Comparison of ENCODE assay signal across 8 cellular contexts in genomic region chr22:40654522-40655167, GRCh38. TPM values are rescaled to one million over a fixed set of nuclear protein-coding genes. Genes with fewer than 3 reads are reported as not detected.
DNase-seq lines count a peak whose midpoint lies in the region; ATAC-seq and TF ChIP-seq lines count a peak whose summit lies in the region.

No MANE protein-coding gene starts in this region.

- in situ Hi-C loops in Caki2 (cut with HindIII; ENCODE audit: low pct_unique_long_range_greater_than_20kb, low sequenced_read_pairs) = no loop called here

- H3K4me1 ChIP-seq in lung (ENCODE audit: control insufficient read depth in 2 of 2, insufficient read depth in 2 of 2, low read length in 2 of 2) (peaks cover 7 to 10% of the 10 kb centered on the region in 2 donors), aorta (ENCODE audit: control insufficient read depth in 1 of 2, insufficient read depth in 2 of 2, low read length in 2 of 2) (peaks cover 0 to 1% of the 10 kb centered on the region in 2 donors)

- intact Hi-C loops in aorta (cut with DNase I) = loop anchor here in 1 of 2 donors (10.0 kb wide), 1 partner anchor 110 kb away; no protein-coding TSS in a partner anchor

- TF ChIP-seq CTCF in lung (IDR thresholded peaks at IDR 0.05; ENCODE audit: control extremely low read depth, extremely low read depth) = no peak

- H3K9me3 ChIP-seq in lung (ENCODE audit: control insufficient read depth in 2 of 2, insufficient read depth in 1 of 2, low read length in 1 of 2) (no peaks in the 10 kb centered on the region), aorta (ENCODE audit: control insufficient read depth, low read length) (no peaks in the 10 kb centered on the region)

- no peaks in the 10 kb centered on the region for H3K27me3 ChIP-seq in lung (ENCODE audit: control insufficient read depth, insufficient read depth)
- H3K27me3 ChIP-seq in aorta (ENCODE audit: control insufficient read depth in 1 of 2, insufficient read depth in 2 of 2, low read length in 1 of 2) = no peaks in the 10 kb centered on the region

- peak; percentile 85 for DNase-seq in Caki2 (ENCODE audit: low read depth)
- DNase-seq in NCI-H460 (ENCODE audit: extremely low read depth, low read depth) = peak; percentile 7
- DNase-seq in dermis microvascular lymphatic vessel endothelial cell (ENCODE audit: low read depth in 2 of 2) = peak; percentile 61 to 66
- no peak for DNase-seq in lung (ENCODE audit: low spot score)
- peak in 1 of 2 donors; percentile 73 for DNase-seq in aorta
- DNase-seq in NCI-H128 (lab: John Stamatoyannopoulos, UW; ENCODE audit: unreplicated experiment) = no peak
- DNase-seq in activated CD8-positive, alpha-beta memory T cell treated with anti-CD3 and anti-CD28 coated beads, Interleukin-2, amount 50 U/mL, for 4 hours = no peak

- H3K4me3 ChIP-seq in lung = no peak overlapping the region
- H3K4me3 ChIP-seq in aorta (ENCODE audit: low read length in 2 of 2) = no peak overlapping the region

- no peaks in the 10 kb centered on the region for H3K36me3 ChIP-seq in lung (ENCODE audit: control insufficient read depth in 2 of 2, insufficient read depth in 2 of 2, low read length in 2 of 2)
- H3K36me3 ChIP-seq in aorta (ENCODE audit: control insufficient read depth in 1 of 2, insufficient read depth in 2 of 2, low read length in 1 of 2) = no peaks in the 10 kb centered on the region

- H3K27ac ChIP-seq in lung (ENCODE audit: low read depth in 1 of 2, low read length in 1 of 2) = peak overlapping the region; percentile 30 to 69
- peak overlapping the region in 1 of 2 donors; percentile 34 for H3K27ac ChIP-seq in aorta (ENCODE audit: low read depth in 1 of 2, low read length in 2 of 2)

- ATAC-seq in lung (ENCODE audit: insufficient read depth, low FRiP score) (no peak), aorta (ENCODE audit: low FRiP score) (peak; percentile 76), HG02588 (IDR thresholded peaks at IDR 0.05; ENCODE audit: unreplicated experiment) (no peak)

- WGBS in lung, 2 donors = 46 to 69% methylated on average over 11 of the region's 11 CpGs
- WGBS in aorta, 2 donors = 15 to 22% methylated on average over 11 of the region's 11 CpGs

RNA-seq across cellular contexts. Expression of gene MRTFA, which starts 18.1 kb away (rescaled TPM):
- 9.4 and 24.6 TPM in 2 replicates for total RNA-seq in Caki2 (2014; rRNA removed; shearing (Covaris generic); ENCODE audit: low replicate concordance)
- total RNA-seq in NCI-H460 (2014; rRNA removed; shearing (Covaris generic)) = 5.7 and 8.3 TPM in 2 replicates
- polyA plus RNA-seq in NCI-H460 (2014; cell fraction: nucleus; rRNA removed) = 18.7 and 19.1 TPM in 2 replicates
- total RNA-seq in dermis microvascular lymphatic vessel endothelial cell = 12.8 and 24.5 TPM in 2 replicates
- total RNA-seq in lung = 10 to 100 TPM; 49.1 to 64.0 TPM
- polyA plus RNA-seq in lung = 10 to 100 TPM; 26.3 to 31.1 TPM
- total RNA-seq in aorta = 10 to 100 TPM; 73.6 to 77.4 TPM
- polyA plus RNA-seq in aorta = 10 to 100 TPM; 12.9 to 30.2 TPM

RNA-seq across cellular contexts. Expression of gene MCHR1, which starts 24.6 kb away (rescaled TPM):
- not detected in 2 replicates for total RNA-seq in Caki2 (2014; rRNA removed; shearing (Covaris generic); ENCODE audit: low replicate concordance)
- not detected in 2 replicates for total RNA-seq in NCI-H460 (2014; rRNA removed; shearing (Covaris generic))
- not detected in 2 replicates for polyA plus RNA-seq in NCI-H460 (2014; cell fraction: nucleus; rRNA removed)
- 0.13 TPM in 2 replicates for total RNA-seq in dermis microvascular lymphatic vessel endothelial cell
- under 1 TPM; 0.21 to 0.37 TPM for total RNA-seq in lung
- under 1 TPM; 0.06 to 0.62 TPM for polyA plus RNA-seq in lung
- 1 to 10 TPM in 1 of 2 donors, not detected in 1; 1.6 TPM for total RNA-seq in aorta
- not detected for polyA plus RNA-seq in aorta

Comparison
In these comparisons a context has a peak if more than half of its experiments do, and no peak if none do; other contexts are left out.
1. DNase-seq: peak in Caki2 (single experiment), NCI-H460 (single experiment) and dermis microvascular lymphatic vessel endothelial cell (2 of 2); none in lung (single experiment), NCI-H128 (single experiment) and activated CD8-positive, alpha-beta memory T cell treated with anti-CD3 and anti-CD28 coated beads, Interleukin-2, amount 50 U/mL, for 4 hours (single experiment).